In the genomic region with DNA sequence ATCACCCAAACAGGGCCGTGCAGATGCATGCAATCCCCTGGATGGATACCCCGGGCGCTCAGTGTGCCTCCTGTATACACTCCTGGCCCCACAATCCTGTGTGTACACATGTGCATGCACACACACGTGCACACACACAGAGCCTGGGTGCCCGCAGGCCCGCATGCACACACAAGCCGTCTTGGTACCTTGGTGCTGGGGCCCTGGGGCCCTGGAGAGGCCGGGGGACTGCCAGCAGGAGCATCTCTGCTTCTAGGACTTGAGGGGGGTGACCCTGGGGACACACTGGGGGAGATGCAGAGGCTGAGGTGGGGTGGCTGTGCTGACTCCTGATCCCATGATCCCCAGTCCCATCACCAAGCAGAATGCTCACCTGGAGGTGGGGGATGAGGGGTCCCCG, we compare ENCODE assay signal across 20 cellular contexts. TPM values are rescaled to one million over a fixed set of nuclear protein-coding genes. Genes with fewer than 3 reads are reported as not detected.
A peak's percentile ranks its signal among the peaks of the same experiment; 100 is the strongest.
DNase-seq lines count a peak whose midpoint lies in the region; ATAC-seq, FAIRE-seq and TF ChIP-seq lines count a peak whose summit lies in the region.
"Had no signal": no experiment of that assay in that cellular context is flagged by ENCODE, and none has a peak within 500 bp of the region (broad histone marks: within the 10 kb centered on the region; RNA-seq: fewer than 3 reads in every experiment).

No MANE protein-coding gene starts in this region.

- ATAC-seq in upper lobe of right lung: peak; percentile 12
- no peak for ATAC-seq in stimulated activated memory B cell treated with anti-CD40 and anti-IgM and Interleukin-4, amounts not matched to agents 10 μg/mL and 1 μg/mL and 100 μg/mL, for 72 hours

- no peak for DNase-seq in activated CD4-positive, alpha-beta T cell treated with anti-CD3 and anti-CD28 coated beads, Interleukin-2, amount 10 ng/mL, durations not matched to agents 7 days and 5 days
- DNase-seq in activated CD4-positive, alpha-beta T cell treated with anti-CD3 and anti-CD28 coated beads for 4 hours: no peak
- DNase-seq in D721Med (ENCODE audit: insufficient read length, low spot score): peak; percentile 10
- peak; percentile 12 for DNase-seq in GM13977 (ENCODE audit: low spot score)
- DNase-seq in upper lobe of right lung: no peak
- DNase-seq in HCEC 1CT: no peak
- DNase-seq: 8988T; CD4-positive, alpha-beta memory T cell; DMS79 treated with DMSO at 0.1 percent for 48 hours; GF-D8; GM23248 had no signal

- H3K36me3 Mint-ChIP-seq in activated CD4-positive, alpha-beta T cell treated with anti-CD3 and anti-CD28 coated beads, Interleukin-2, amount 10 ng/mL, durations not matched to agents 7 days and 5 days (ENCODE audit: low read depth): no peaks in the 10 kb centered on the region
- no peaks in the 10 kb centered on the region for H3K36me3 Mint-ChIP-seq in stimulated activated memory B cell treated with anti-CD40 and anti-IgM and Interleukin-4, amounts not matched to agents 10 μg/mL and 1 μg/mL and 100 μg/mL, for 72 hours
- H3K36me3 Mint-ChIP-seq: CD14-positive monocyte; CD4-positive, alpha-beta memory T cell had no signal

- intact Hi-C loops in upper lobe of right lung (cut with DNase I): no loop called here

- no peak for FAIRE-seq in D721Med (lab: Jason Lieb, UNC)
- FAIRE-seq: GM12891, GM18507 had no signal

- no peaks in the 10 kb centered on the region for H3K36me3 ChIP-seq in upper lobe of right lung
- H3K36me3 ChIP-seq: BLaER1, HAP-1 had no signal

- H3K27ac ChIP-seq in upper lobe of right lung: no peak overlapping the region
- H3K27ac ChIP-seq: BLaER1, GM23248 had no signal

- in situ Hi-C loops in GM13977 (cut with MboI; ENCODE audit: low pct_unique_long_range_greater_than_20kb, low sequenced_read_pairs, unreplicated experiment): no loop called here

- no peaks in the 10 kb centered on the region for H3K9me3 ChIP-seq in upper lobe of right lung
- H3K9me3 ChIP-seq: BLaER1, HAP-1 had no signal

- peak overlapping the region; percentile 9 for H3K27ac Mint-ChIP-seq in activated CD4-positive, alpha-beta T cell treated with anti-CD3 and anti-CD28 coated beads, Interleukin-2, amount 10 ng/mL, durations not matched to agents 7 days and 5 days
- no peak overlapping the region for H3K27ac Mint-ChIP-seq in stimulated activated memory B cell treated with anti-CD40 and anti-IgM and Interleukin-4, amounts not matched to agents 10 μg/mL and 1 μg/mL and 100 μg/mL, for 72 hours

- no peak overlapping the region for H3K4me3 ChIP-seq in upper lobe of right lung
- H3K4me3 ChIP-seq: BLaER1, GM23248, HAP-1 had no signal

- no peaks in the 10 kb centered on the region for H3K4me1 Mint-ChIP-seq in activated CD4-positive, alpha-beta T cell treated with anti-CD3 and anti-CD28 coated beads, Interleukin-2, amount 10 ng/mL, durations not matched to agents 7 days and 5 days
- no peaks in the 10 kb centered on the region for H3K4me1 Mint-ChIP-seq in stimulated activated memory B cell treated with anti-CD40 and anti-IgM and Interleukin-4, amounts not matched to agents 10 μg/mL and 1 μg/mL and 100 μg/mL, for 72 hours

- no peaks in the 10 kb centered on the region for H3K27me3 ChIP-seq in upper lobe of right lung
- H3K27me3 ChIP-seq: BLaER1 had no signal

- H3K4me3 Mint-ChIP-seq in activated CD4-positive, alpha-beta T cell treated with anti-CD3 and anti-CD28 coated beads, Interleukin-2, amount 10 ng/mL, durations not matched to agents 7 days and 5 days: no peak overlapping the region
- no peak overlapping the region for H3K4me3 Mint-ChIP-seq in stimulated activated memory B cell treated with anti-CD40 and anti-IgM and Interleukin-4, amounts not matched to agents 10 μg/mL and 1 μg/mL and 100 μg/mL, for 72 hours
- H3K4me3 Mint-ChIP-seq: CD4-positive, alpha-beta memory T cell had no signal

- CTCF ChIA-PET in activated CD4-positive, alpha-beta T cell treated with anti-CD3 and anti-CD28 coated beads, Interleukin-2, amount 10 ng/mL, durations not matched to agents 7 days and 5 days (lab: Charles Lee): interaction anchor here (1.2 to 1.7 kb wide), 2 partner anchors 9 to 18 kb away, joined by 5 to 9 read pairs; no protein-coding TSS in a partner anchor

- TF ChIP-seq CTCF in D721Med (IDR thresholded peaks at IDR 0.05; ENCODE audit: insufficient read depth, missing control alignments) (no peak), GM13977 (IDR thresholded peaks at IDR 0.05; ENCODE audit: extremely low read depth, insufficient read depth, missing control alignments) (no peak), upper lobe of right lung (IDR thresholded peaks at IDR 0.05) (no peak)

- H3K27me3 Mint-ChIP-seq in activated CD4-positive, alpha-beta T cell treated with anti-CD3 and anti-CD28 coated beads, Interleukin-2, amount 10 ng/mL, durations not matched to agents 7 days and 5 days: peaks cover 5% of the 10 kb centered on the region
- H3K27me3 Mint-ChIP-seq in stimulated activated memory B cell treated with anti-CD40 and anti-IgM and Interleukin-4, amounts not matched to agents 10 μg/mL and 1 μg/mL and 100 μg/mL, for 72 hours: peaks cover 19% of the 10 kb centered on the region

- H3K9me3 Mint-ChIP-seq in activated CD4-positive, alpha-beta T cell treated with anti-CD3 and anti-CD28 coated beads, Interleukin-2, amount 10 ng/mL, durations not matched to agents 7 days and 5 days: no peaks in the 10 kb centered on the region
- H3K9me3 Mint-ChIP-seq in stimulated activated memory B cell treated with anti-CD40 and anti-IgM and Interleukin-4, amounts not matched to agents 10 μg/mL and 1 μg/mL and 100 μg/mL, for 72 hours: no peaks in the 10 kb centered on the region
- H3K9me3 Mint-ChIP-seq: CD14-positive monocyte; CD4-positive, alpha-beta memory T cell had no signal

- no peaks in the 10 kb centered on the region for H3K4me1 ChIP-seq in upper lobe of right lung
- H3K4me1 ChIP-seq: BLaER1, HAP-1 had no signal

- POLR2A ChIA-PET in activated CD4-positive, alpha-beta T cell treated with anti-CD3 and anti-CD28 coated beads, Interleukin-2, amount 10 ng/mL, durations not matched to agents 7 days and 5 days (lab: Charles Lee): no interaction called here

RNA-seq across cellular contexts. Expression of gene EPOR, which starts 15.6 kb away (rescaled TPM):
- total RNA-seq in activated CD4-positive, alpha-beta T cell treated with anti-CD3 and anti-CD28 coated beads, Interleukin-2, amount 10 ng/mL, durations not matched to agents 7 days and 5 days: 1 to 10 TPM; 5.4 to 5.8 TPM
- 20.4 TPM for total RNA-seq in upper lobe of right lung

RNA-seq across cellular contexts. Expression of gene RGL3, which starts 19.4 kb away (rescaled TPM):
- total RNA-seq in activated CD4-positive, alpha-beta T cell treated with anti-CD3 and anti-CD28 coated beads, Interleukin-2, amount 10 ng/mL, durations not matched to agents 7 days and 5 days: not detected
- 54.6 TPM for total RNA-seq in upper lobe of right lung
- total RNA-seq: A673; CD4-positive, alpha-beta memory T cell; H4 had no signal

RNA-seq across cellular contexts. Expression of gene SWSAP1, which starts 25.2 kb away (rescaled TPM):
- total RNA-seq in activated CD4-positive, alpha-beta T cell treated with anti-CD3 and anti-CD28 coated beads, Interleukin-2, amount 10 ng/mL, durations not matched to agents 7 days and 5 days: 1 to 10 TPM; 2.9 to 3.5 TPM
- 3.2 TPM for total RNA-seq in upper lobe of right lung

RNA-seq across cellular contexts. Expression of gene ODAD3, which starts 35.3 kb away (rescaled TPM):
- not detected for total RNA-seq in activated CD4-positive, alpha-beta T cell treated with anti-CD3 and anti-CD28 coated beads, Interleukin-2, amount 10 ng/mL, durations not matched to agents 7 days and 5 days
- total RNA-seq in upper lobe of right lung: 0.49 TPM
- total RNA-seq: CD4-positive, alpha-beta memory T cell; HT-29 had no signal

RNA-seq across cellular contexts. Expression of gene PRKCSH, which starts 35.8 kb away (rescaled TPM):
- 100 to 1,000 TPM; 321 to 338 TPM for total RNA-seq in activated CD4-positive, alpha-beta T cell treated with anti-CD3 and anti-CD28 coated beads, Interleukin-2, amount 10 ng/mL, durations not matched to agents 7 days and 5 days
- total RNA-seq in upper lobe of right lung: 293 TPM

Comparison
In these comparisons a context has a peak if more than half of its experiments do, and no peak if none do; other contexts are left out.
1. DNase-seq: peak in D721Med (single experiment) and GM13977 (single experiment); none in activated CD4-positive, alpha-beta T cell treated with anti-CD3 and anti-CD28 coated beads, Interleukin-2, amount 10 ng/mL, durations not matched to agents 7 days and 5 days (single experiment), activated CD4-positive, alpha-beta T cell treated with anti-CD3 and anti-CD28 coated beads for 4 hours (0 of 2), upper lobe of right lung (single experiment) and HCEC 1CT (single experiment).
2. RNA of gene RGL3, which starts 19.4 kb away (total RNA-seq): 54.6 TPM in upper lobe of right lung (single experiment); not detected in activated CD4-positive, alpha-beta T cell treated with anti-CD3 and anti-CD28 coated beads, Interleukin-2, amount 10 ng/mL, durations not matched to agents 7 days and 5 days; every median in the first group is over 10 times any median in the second.